Comparison of ENCODE assay signal across 8 cellular contexts in genomic region chr3:141370065-141370533, GRCh38. TPM values are rescaled to one million over a fixed set of nuclear protein-coding genes. Genes with fewer than 3 reads are reported as not detected.
DNase-seq lines count a peak whose midpoint lies in the region; ATAC-seq and TF ChIP-seq lines count a peak whose summit lies in the region.

No MANE protein-coding gene starts in this region.

- H3K4me3 ChIP-seq in NT2/D1 (ENCODE audit: insufficient read length, low read depth) (no peak overlapping the region), fibroblast of lung (replicated peaks in 1 of 4; ENCODE audit: control extremely low read depth in 1 of 4, insufficient read depth in 1 of 4, low read depth in 3 of 4, low read length in 4 of 4) (peak overlapping the region in 1 of 4 experiments; percentile 68), thoracic aorta (peak overlapping the region; percentile 73)

- H3K4me3 Mint-ChIP-seq in Calu3 (ENCODE audit: low read depth, unreplicated experiment) = peak overlapping the region; percentile 80
- H3K4me3 Mint-ChIP-seq in neural crest cell = peak overlapping the region; percentile 76

- H3K27me3 Mint-ChIP-seq in Calu3 (ENCODE audit: unreplicated experiment) (no peaks in the 10 kb centered on the region), neural crest cell (ENCODE audit: low read depth) (no peaks in the 10 kb centered on the region)

- peaks cover 69% of the 10 kb centered on the region for H3K4me1 Mint-ChIP-seq in Calu3 (ENCODE audit: low read depth, unreplicated experiment)
- peaks cover 57% of the 10 kb centered on the region for H3K4me1 Mint-ChIP-seq in neural crest cell

- peaks cover 65% of the 10 kb centered on the region for H3K36me3 Mint-ChIP-seq in Calu3 (ENCODE audit: insufficient read depth, unreplicated experiment)
- H3K36me3 Mint-ChIP-seq in neural crest cell (ENCODE audit: low read depth) = peaks cover 9% of the 10 kb centered on the region

- H3K9me3 ChIP-seq in NT2/D1 (ENCODE audit: insufficient read depth, low read length) = peaks cover 9% of the 10 kb centered on the region; the same call in 1 of the 2 replicates
- no peaks in the 10 kb centered on the region for H3K9me3 ChIP-seq in fibroblast of lung (ENCODE audit: control insufficient read depth, insufficient read depth, low read depth, low read length)
- H3K9me3 ChIP-seq in thoracic aorta = no peaks in the 10 kb centered on the region

- peak overlapping the region; percentile 85 for H3K4me2 ChIP-seq in fibroblast of lung (ENCODE audit: extremely low read depth, insufficient read depth, low read length)

- BruUV-seq in Calu3 (replicated peaks; lab: Mats Ljungman, UMichigan) = no TSS peak

- H3K36me3 ChIP-seq in NT2/D1 (ENCODE audit: insufficient read depth, insufficient read length, low read length) = peaks cover 17% of the 10 kb centered on the region
- no peaks in the 10 kb centered on the region for H3K36me3 ChIP-seq in fibroblast of lung (ENCODE audit: control insufficient read depth, insufficient read depth, low read length)
- no peaks in the 10 kb centered on the region for H3K36me3 ChIP-seq in thoracic aorta

- no peaks in the 10 kb centered on the region for H3K27me3 ChIP-seq in NT2/D1 (ENCODE audit: insufficient read depth, insufficient read length)
- H3K27me3 ChIP-seq in fibroblast of lung (ENCODE audit: control insufficient read depth, insufficient read depth, low read length) = no peaks in the 10 kb centered on the region
- no peaks in the 10 kb centered on the region for H3K27me3 ChIP-seq in thoracic aorta (replicated peaks; ENCODE audit: insufficient read depth)

- H3K79me2 ChIP-seq in fibroblast of lung (ENCODE audit: control insufficient read depth, insufficient read depth, low read length) = peaks cover 32% of the 10 kb centered on the region

- H3K4me1 ChIP-seq in NT2/D1 (ENCODE audit: insufficient read depth, insufficient read length) (peaks cover 11% of the 10 kb centered on the region), fibroblast of lung (ENCODE audit: control insufficient read depth, extremely low read depth, insufficient read depth, low read length) (peaks cover 33% of the 10 kb centered on the region), thoracic aorta (ENCODE audit: control insufficient read depth in 1 of 2, low read depth in 2 of 2) (peaks cover 36 to 75% of the 10 kb centered on the region in 2 donors)

- peak overlapping the region; percentile 100 for H3K27ac ChIP-seq in fibroblast of lung (ENCODE audit: insufficient read depth, low read length)
- peak overlapping the region; percentile 97 to 99 for H3K27ac ChIP-seq in thoracic aorta

- CTCF ChIA-PET in Calu3 (lab: Charles Lee) = interaction anchor here (0.6 to 2.8 kb wide), 11 partner anchors 9 to 1196 kb away, joined by 3 to 19 read pairs (median 4); no protein-coding TSS in a partner anchor

- no peaks in the 10 kb centered on the region for H4K20me1 ChIP-seq in fibroblast of lung (ENCODE audit: control insufficient read depth, extremely low read depth, insufficient read depth, low read length)

- no peak overlapping the region for H3K9ac ChIP-seq in NT2/D1 (ENCODE audit: insufficient read length, low read depth)
- peak overlapping the region; percentile 80 for H3K9ac ChIP-seq in fibroblast of lung (ENCODE audit: insufficient read depth, low read length)

- ATAC-seq in GM19395 (IDR thresholded peaks at IDR 0.05; ENCODE audit: unreplicated experiment) (peak; percentile 90), HG03460 (IDR thresholded peaks at IDR 0.05; ENCODE audit: unreplicated experiment) (peak; percentile 73), thoracic aorta (ENCODE audit: insufficient number of reproducible peaks, low FRiP score, low read depth) (peak; percentile 74)

- DNase-seq in Calu3 = peak; percentile 79
- DNase-seq in NT2/D1 (ENCODE audit: low read depth, low spot score) = peak; percentile 63
- peak; percentile 41 for DNase-seq in activated T-cell treated with anti-CD3 and anti-CD28 coated beads, Interleukin-2, amount 50 U/mL, for 1 hour
- peak; percentile 90 to 95 for DNase-seq in fibroblast of lung (ENCODE audit: low read depth in 2 of 2)
- peak; percentile 33 for DNase-seq in neural crest cell (ENCODE audit: low read depth, low spot score)
- peak; percentile 28 for DNase-seq in thoracic aorta (ENCODE audit: low spot score)

- intact Hi-C loops in Calu3 (cut with micrococcal nuclease; ENCODE audit: unreplicated experiment) = loop anchor here (2.0 kb wide), 1 partner anchor 31 kb away; no protein-coding TSS in a partner anchor

- H3K9me3 Mint-ChIP-seq in Calu3 (ENCODE audit: low read depth, unreplicated experiment) (peaks cover 2% of the 10 kb centered on the region), neural crest cell (peaks cover 4% of the 10 kb centered on the region)

- no peak overlapping the region for H2AFZ ChIP-seq in fibroblast of lung (ENCODE audit: low read length)

- peak; percentile 18 for TF ChIP-seq CTCF in Calu3 (IDR thresholded peaks at IDR 0.05; ENCODE audit: unreplicated experiment)
- TF ChIP-seq CTCF in fibroblast of lung (conservative IDR thresholded peaks at IDR 0.05 in 1 of 2, IDR thresholded peaks at IDR 0.05 in 1 of 2; ENCODE audit: low read depth in 1 of 2, low read length in 2 of 2) = peak; percentile 10 to 46
- TF ChIP-seq CTCF in neural crest cell (conservative IDR thresholded peaks at IDR 0.05) = peak; percentile 33
- TF ChIP-seq CTCF in thoracic aorta (IDR thresholded peaks at IDR 0.05) = peak; percentile 41

- H3K27ac Mint-ChIP-seq in Calu3 (ENCODE audit: unreplicated experiment) (peak overlapping the region; percentile 97), neural crest cell (ENCODE audit: unreplicated experiment) (peak overlapping the region; percentile 28)

RNA-seq across cellular contexts. Expression of gene ZBTB38, which starts 1.8 kb away (rescaled TPM):
- 95.9 and 99.1 TPM in 2 replicates for total RNA-seq in Calu3 (2022)
- total RNA-seq in fibroblast of lung = 142 and 191 TPM in 2 replicates
- polyA plus RNA-seq in fibroblast of lung = 64.0 and 96.0 TPM in 2 replicates
- polyA plus RNA-seq in fibroblast of lung (2012) = 41.3 and 85.4 TPM in 2 replicates
- 105 and 128 TPM in 2 replicates for polyA minus RNA-seq in fibroblast of lung (ENCODE audit: low replicate concordance)
- total RNA-seq in neural crest cell = 27.9 and 28.1 TPM in 2 replicates
- total RNA-seq in thoracic aorta = 100 to 1,000 TPM; 169 to 215 TPM

Comparison
In these comparisons a context has a peak if more than half of its experiments do, and no peak if none do; other contexts are left out.
1. DNase-seq: peak in every context shown above with its lines; median percentile 92 in fibroblast of lung; 79 in Calu3; 63 in NT2/D1; 41 in activated T-cell treated with anti-CD3 and anti-CD28 coated beads, Interleukin-2, amount 50 U/mL, for 1 hour; 33 in neural crest cell; 28 in thoracic aorta.